Comparison of ENCODE assay signal across 7 cellular contexts in genomic region chr7:99396418-99396817, GRCh38. TPM values are rescaled to one million over a fixed set of nuclear protein-coding genes. Genes with fewer than 3 reads are reported as not detected.
DNase-seq lines count a peak whose midpoint lies in the region; ATAC-seq, FAIRE-seq and TF ChIP-seq lines count a peak whose summit lies in the region.
"Not testable (repeated sequence)": the region's sequence is repeated elsewhere in the genome, so short reads cannot be mapped to it uniquely, and the experiment has no call there.

No MANE protein-coding gene starts in this region.

- 75% methylated on average over 11 of the region's 11 CpGs for WGBS in GM12878 (ENCODE audit: insufficient coverage, insufficient replicate concordance, low lambda C conversion rate, missing lambda C conversion rate)

- SMC1A ChIA-PET in GM12878 (lab: Charles Lee; ENCODE audit: uncharacterized antibody, unreplicated experiment), result not testable (repeated sequence)

- RAD21 ChIA-PET in GM12878 (lab: Charles Lee; ENCODE audit: unreplicated experiment), result not testable (repeated sequence)

- peak; percentile 26 for TF ChIP-seq POLR2A in GM12878 (IDR thresholded peaks at IDR 0.05; ENCODE audit: low read depth, low read length)

- peaks cover 57% of the 10 kb centered on the region for H3K36me3 ChIP-seq in CD8-positive, alpha-beta T cell (ENCODE audit: insufficient read depth, low read length)
- H3K36me3 ChIP-seq in GM12878 (ENCODE audit: control insufficient read depth in 2 of 2, insufficient read depth in 2 of 2, low read length in 1 of 2), result peaks cover 49 to 63% of the 10 kb centered on the region in 2 experiments

- not testable (repeated sequence) for DNase-seq in CD8-positive, alpha-beta T cell; RWPE1 (ENCODE audit: low spot score); activated CD4-positive, alpha-beta memory T cell treated with anti-CD3 and anti-CD28 coated beads for 36 hours; activated naive CD4-positive, alpha-beta T cell treated with anti-CD3 and anti-CD28 coated beads, Interleukin-2, amount 50 U/mL, for 72 hours (ENCODE audit: low spot score in 2 of 2); GM12878 (ENCODE audit: low read depth, low spot score); stimulated activated effector memory CD8-positive, alpha-beta T cell treated with anti-CD3 and anti-CD28 coated beads, Interleukin-12 subunit alpha, Interleukin-12 subunit beta, amount 100 ng/mL, for 72 hours (ENCODE audit: low spot score in 2 of 2)

- POLR2A ChIA-PET in CD8-positive, alpha-beta T cell (lab: Charles Lee), result interaction anchor here (0.6 to 5.1 kb wide), 2 partner anchors 12 to 514 kb away, joined by 4 to 32 read pairs; partner anchors contain the start of genes BUD31 and PDAP1
- POLR2A ChIA-PET in RWPE1 (lab: Yijun Ruan, JAX; ENCODE audit: low non-redundant PET); GM12878 (lab: Charles Lee): not testable (repeated sequence)
- POLR2A ChIA-PET in activated CD4-positive, alpha-beta memory T cell treated with anti-CD3 and anti-CD28 coated beads for 36 hours (lab: Charles Lee), result interaction anchor here (0.5 to 2.5 kb wide), 3 partner anchors 10 to 45 kb away, joined by 3 to 8 read pairs (median 7); no protein-coding TSS in a partner anchor

- not testable (repeated sequence) for BruUV-seq in GM12878 (replicated peaks; lab: Mats Ljungman, UMichigan)

- not testable (repeated sequence) for H2AFZ ChIP-seq in GM12878 (ENCODE audit: control insufficient read depth, low read depth, low read length)

- H3K4me1 ChIP-seq in CD8-positive, alpha-beta T cell (ENCODE audit: insufficient read depth, low read length), result peaks cover 18% of the 10 kb centered on the region
- not testable (repeated sequence) for H3K4me1 ChIP-seq in GM12878 (ENCODE audit: control insufficient read depth, insufficient read depth, low read length)

- H3K27me3 ChIP-seq in CD8-positive, alpha-beta T cell (ENCODE audit: insufficient read depth, low read length); GM12878 (replicated peaks in 1 of 2; ENCODE audit: control insufficient read depth in 2 of 2, insufficient read depth in 2 of 2, low read length in 1 of 2): not testable (repeated sequence)

- FAIRE-seq in GM12878 (lab: Jason Lieb, UNC), result not testable (repeated sequence)

- H3K9me3 Mint-ChIP-seq in CD8-positive, alpha-beta T cell; activated CD4-positive, alpha-beta memory T cell treated with anti-CD3 and anti-CD28 coated beads for 36 hours; activated naive CD4-positive, alpha-beta T cell treated with anti-CD3 and anti-CD28 coated beads, Interleukin-2, amount 50 U/mL, for 72 hours; nephron; stimulated activated effector memory CD8-positive, alpha-beta T cell treated with anti-CD3 and anti-CD28 coated beads, Interleukin-12 subunit alpha, Interleukin-12 subunit beta, amount 100 ng/mL, for 72 hours: not testable (repeated sequence)

- H3K4me3 ChIP-seq in CD8-positive, alpha-beta T cell (ENCODE audit: low read depth, low read length); GM12878: not testable (repeated sequence)

- in situ Hi-C loops in GM12878 (cut with MboI), result not testable (repeated sequence)

- H4K20me1 ChIP-seq in GM12878 (ENCODE audit: control insufficient read depth, insufficient read depth), result not testable (repeated sequence)

- not testable (repeated sequence) for TF ChIP-seq RAD21 in GM12878 (IDR thresholded peaks at IDR 0.05; ENCODE audit: insufficient read depth, low read depth, low read length)

- peaks cover 25% of the 10 kb centered on the region for H3K4me1 Mint-ChIP-seq in CD8-positive, alpha-beta T cell (ENCODE audit: low read depth)
- peaks cover 20% of the 10 kb centered on the region for H3K4me1 Mint-ChIP-seq in activated CD4-positive, alpha-beta memory T cell treated with anti-CD3 and anti-CD28 coated beads for 36 hours (ENCODE audit: low read depth)
- peaks cover 16% of the 10 kb centered on the region for H3K4me1 Mint-ChIP-seq in nephron
- H3K4me1 Mint-ChIP-seq in stimulated activated effector memory CD8-positive, alpha-beta T cell treated with anti-CD3 and anti-CD28 coated beads, Interleukin-12 subunit alpha, Interleukin-12 subunit beta, amount 100 ng/mL, for 72 hours, result peaks cover 47% of the 10 kb centered on the region

- H3K79me2 ChIP-seq in GM12878 (ENCODE audit: control insufficient read depth, insufficient read depth, low read length), result not testable (repeated sequence)

- peak overlapping the region; percentile 69 for H3K27ac Mint-ChIP-seq in CD8-positive, alpha-beta T cell
- H3K27ac Mint-ChIP-seq in activated CD4-positive, alpha-beta memory T cell treated with anti-CD3 and anti-CD28 coated beads for 36 hours, result peak overlapping the region; percentile 51
- peak overlapping the region; percentile 79 to 83 for H3K27ac Mint-ChIP-seq in activated naive CD4-positive, alpha-beta T cell treated with anti-CD3 and anti-CD28 coated beads, Interleukin-2, amount 50 U/mL, for 72 hours
- peak overlapping the region; percentile 32 to 59 (median 52) for H3K27ac Mint-ChIP-seq in nephron
- peak overlapping the region; percentile 92 for H3K27ac Mint-ChIP-seq in stimulated activated effector memory CD8-positive, alpha-beta T cell treated with anti-CD3 and anti-CD28 coated beads, Interleukin-12 subunit alpha, Interleukin-12 subunit beta, amount 100 ng/mL, for 72 hours

- intact Hi-C loops in CD8-positive, alpha-beta T cell (cut with DNase I, micrococcal nuclease); activated CD4-positive, alpha-beta memory T cell treated with anti-CD3 and anti-CD28 coated beads for 36 hours (cut with micrococcal nuclease); GM12878 (cut with micrococcal nuclease; ENCODE audit: unreplicated experiment): not testable (repeated sequence)

- H3K9ac ChIP-seq in GM12878 (ENCODE audit: control insufficient read depth, insufficient read depth, low read length), result not testable (repeated sequence)

- TF ChIP-seq EP300 in GM12878 (IDR thresholded peaks at IDR 0.05; ENCODE audit: borderline replicate concordance in 1 of 2, control insufficient read depth in 1 of 2, low read depth in 2 of 2, low read length in 2 of 2), result not testable (repeated sequence)

- not testable (repeated sequence) for H3K27me3 Mint-ChIP-seq in CD8-positive, alpha-beta T cell (ENCODE audit: low read depth); activated CD4-positive, alpha-beta memory T cell treated with anti-CD3 and anti-CD28 coated beads for 36 hours; nephron (ENCODE audit: low read depth)

- ATAC-seq in CD8-positive, alpha-beta T cell; activated naive CD4-positive, alpha-beta T cell treated with anti-CD3 and anti-CD28 coated beads, Interleukin-2, amount 50 U/mL, for 72 hours; GM12878; stimulated activated effector memory CD8-positive, alpha-beta T cell treated with anti-CD3 and anti-CD28 coated beads, Interleukin-12 subunit alpha, Interleukin-12 subunit beta, amount 100 ng/mL, for 72 hours: not testable (repeated sequence)

- not testable (repeated sequence) for H3K9me3 ChIP-seq in CD8-positive, alpha-beta T cell (ENCODE audit: low read length); GM12878 (replicated peaks; ENCODE audit: control insufficient read depth, insufficient read depth, low read length)

- H3K4me2 ChIP-seq in GM12878 (ENCODE audit: control insufficient read depth, insufficient read depth), result not testable (repeated sequence)

- H3K27ac ChIP-seq in CD8-positive, alpha-beta T cell (ENCODE audit: low read depth, low read length); GM12878 (ENCODE audit: control insufficient read depth, insufficient read depth): not testable (repeated sequence)
- H3K27ac ChIP-seq in RWPE1, result peak overlapping the region; percentile 64

- TF ChIP-seq CTCF in CD8-positive, alpha-beta T cell (IDR thresholded peaks at IDR 0.05); RWPE1 (conservative IDR thresholded peaks at IDR 0.05; ENCODE audit: low read depth); GM12878 (IDR thresholded peaks at IDR 0.05 in 2 of 3, conservative IDR thresholded peaks at IDR 0.05 in 1 of 3; ENCODE audit: control insufficient read depth in 2 of 3, extremely low read depth in 1 of 3, insufficient read depth in 1 of 3, low read depth in 3 of 3, low read length in 3 of 3); nephron (IDR thresholded peaks at IDR 0.05; ENCODE audit: unreplicated experiment in 3 of 3): not testable (repeated sequence)

- not testable (repeated sequence) for H3K4me3 Mint-ChIP-seq in CD8-positive, alpha-beta T cell; activated CD4-positive, alpha-beta memory T cell treated with anti-CD3 and anti-CD28 coated beads for 36 hours; nephron; stimulated activated effector memory CD8-positive, alpha-beta T cell treated with anti-CD3 and anti-CD28 coated beads, Interleukin-12 subunit alpha, Interleukin-12 subunit beta, amount 100 ng/mL, for 72 hours

- CTCF ChIA-PET in CD8-positive, alpha-beta T cell (lab: Charles Lee), result interaction anchor here (1.2 kb wide), 1 partner anchor 12 kb away, joined by 3 read pairs; the partner anchor contains the start of genes BUD31 and PDAP1
- CTCF ChIA-PET in RWPE1 (lab: Yijun Ruan, JAX); activated CD4-positive, alpha-beta memory T cell treated with anti-CD3 and anti-CD28 coated beads for 36 hours (lab: Charles Lee); GM12878 (lab: Yijun Ruan, JAX): not testable (repeated sequence)

- H3K36me3 Mint-ChIP-seq in CD8-positive, alpha-beta T cell, result peaks cover 85% of the 10 kb centered on the region
- peaks cover 57% of the 10 kb centered on the region for H3K36me3 Mint-ChIP-seq in activated CD4-positive, alpha-beta memory T cell treated with anti-CD3 and anti-CD28 coated beads for 36 hours
- H3K36me3 Mint-ChIP-seq in activated naive CD4-positive, alpha-beta T cell treated with anti-CD3 and anti-CD28 coated beads, Interleukin-2, amount 50 U/mL, for 72 hours, result peaks cover 7 to 25% of the 10 kb centered on the region in 2 donors
- peaks cover 41% of the 10 kb centered on the region for H3K36me3 Mint-ChIP-seq in nephron (ENCODE audit: low read depth)
- peaks cover 100% of the 10 kb centered on the region for H3K36me3 Mint-ChIP-seq in stimulated activated effector memory CD8-positive, alpha-beta T cell treated with anti-CD3 and anti-CD28 coated beads, Interleukin-12 subunit alpha, Interleukin-12 subunit beta, amount 100 ng/mL, for 72 hours

RNA-seq across cellular contexts. Expression of gene PDAP1, which starts 12.0 kb away (rescaled TPM):
- 10 to 100 TPM; 34.5 to 36.2 TPM for total RNA-seq in CD8-positive, alpha-beta T cell
- 100 to 1,000 TPM; 149 to 162 TPM for total RNA-seq in activated CD4-positive, alpha-beta memory T cell treated with anti-CD3 and anti-CD28 coated beads for 36 hours
- total RNA-seq in activated naive CD4-positive, alpha-beta T cell treated with anti-CD3 and anti-CD28 coated beads, Interleukin-2, amount 50 U/mL, for 72 hours, result 100 to 1,000 TPM; 101 to 148 TPM
- 9.5 and 11.1 TPM in 2 replicates for total RNA-seq in GM12878 (2013; cell fraction: nucleolus; rRNA removed)
- total RNA-seq in GM12878 (2014; rRNA removed) (35.9 and 37.8 TPM in 2 replicates), GM12878 (2014; rRNA removed; fragmentation: Illumina TruSeq; extraction: Trizol) (94.9 and 107 TPM in 2 replicates), GM12878 (2021) (111 and 114 TPM in 2 replicates)
- polyA plus RNA-seq in GM12878 (2011; ENCODE audit: low read depth), result 68.1 TPM
- polyA plus RNA-seq in GM12878 (2011; rRNA removed) (30.5 and 48.4 TPM in 2 replicates), GM12878 (2014; fragmentation: Illumina TruSeq; extraction: Trizol) (132 and 200 TPM in 2 replicates), GM12878 (2014; fragmentation: Nextera tagmentation; extraction: Ambion mirVana) (10 to 100 TPM in 1 of 2 experiments, 1 to 10 TPM in 1; 6.6 to 13.8 TPM), GM12878 (2014; rRNA removed) (60.6 and 76.4 TPM in 2 replicates), GM12878 (2016; fragmentation: Nextera tagmentation; extraction: Ambion mirVana) (100 to 1,000 TPM in 1 of 2 experiments, 10 to 100 TPM in 1; 99.1 to 107 TPM)
- 28.5 and 38.4 TPM in 2 replicates for polyA plus RNA-seq in GM12878 (2011; cell fraction: cytosol; rRNA removed)
- 19.5 and 39.0 TPM in 2 replicates for polyA plus RNA-seq in GM12878 (2011; cell fraction: nucleus; rRNA removed)
- 94.4 and 117 TPM in 2 replicates for polyA plus RNA-seq in GM12878 (2012)
- polyA minus RNA-seq in GM12878 (2011; rRNA and poly(A)+ RNA removed), result 10.3 and 46.3 TPM in 2 replicates
- polyA minus RNA-seq in GM12878 (2011; cell fraction: cytosol; rRNA and poly(A)+ RNA removed), result 8.9 and 9.8 TPM in 2 replicates
- polyA minus RNA-seq in GM12878 (2011; cell fraction: nucleus; rRNA and poly(A)+ RNA removed), result 2.7 and 8.7 TPM in 2 replicates

RNA-seq across cellular contexts. Expression of gene BUD31, which starts 12.4 kb away (rescaled TPM):
- 100 to 1,000 TPM; 144 TPM for total RNA-seq in CD8-positive, alpha-beta T cell
- total RNA-seq in activated CD4-positive, alpha-beta memory T cell treated with anti-CD3 and anti-CD28 coated beads for 36 hours, result 100 to 1,000 TPM; 143 to 149 TPM
- 100 to 1,000 TPM; 131 to 135 TPM for total RNA-seq in activated naive CD4-positive, alpha-beta T cell treated with anti-CD3 and anti-CD28 coated beads, Interleukin-2, amount 50 U/mL, for 72 hours
- total RNA-seq in GM12878 (2013; cell fraction: nucleolus; rRNA removed), result 18.3 and 21.9 TPM in 2 replicates
- 107 TPM in 2 replicates for total RNA-seq in GM12878 (2014; rRNA removed)
- total RNA-seq in GM12878 (2014; rRNA removed; fragmentation: Illumina TruSeq; extraction: Trizol), result 131 and 143 TPM in 2 replicates
- total RNA-seq in GM12878 (2021), result 108 and 134 TPM in 2 replicates
- polyA plus RNA-seq in GM12878 (2011; ENCODE audit: low read depth), result 88.1 TPM
- 74.2 and 104 TPM in 2 replicates for polyA plus RNA-seq in GM12878 (2011; rRNA removed)
- 78.9 and 85.9 TPM in 2 replicates for polyA plus RNA-seq in GM12878 (2011; cell fraction: cytosol; rRNA removed)
- 42.2 and 44.8 TPM in 2 replicates for polyA plus RNA-seq in GM12878 (2011; cell fraction: nucleus; rRNA removed)
- 90.5 and 113 TPM in 2 replicates for polyA plus RNA-seq in GM12878 (2012)
- 185 and 257 TPM in 2 replicates for polyA plus RNA-seq in GM12878 (2014; fragmentation: Illumina TruSeq; extraction: Trizol)
- polyA plus RNA-seq in GM12878 (2014; fragmentation: Nextera tagmentation; extraction: Ambion mirVana), result 100 to 1,000 TPM; 125 to 127 TPM
- polyA plus RNA-seq in GM12878 (2014; rRNA removed), result 112 and 118 TPM in 2 replicates
- 100 to 1,000 TPM; 301 to 317 TPM for polyA plus RNA-seq in GM12878 (2016; fragmentation: Nextera tagmentation; extraction: Ambion mirVana)
- polyA minus RNA-seq in GM12878 (2011; rRNA and poly(A)+ RNA removed), result 41.5 and 60.5 TPM in 2 replicates
- 21.0 and 24.6 TPM in 2 replicates for polyA minus RNA-seq in GM12878 (2011; cell fraction: cytosol; rRNA and poly(A)+ RNA removed)
- polyA minus RNA-seq in GM12878 (2011; cell fraction: nucleus; rRNA and poly(A)+ RNA removed), result 12.0 and 18.1 TPM in 2 replicates

RNA-seq across cellular contexts. Expression of gene ARPC1B, which starts 21.9 kb away (rescaled TPM):
- total RNA-seq in CD8-positive, alpha-beta T cell, result 10 to 100 TPM; 68.5 to 70.5 TPM
- 100 to 1,000 TPM; 432 to 435 TPM for total RNA-seq in activated CD4-positive, alpha-beta memory T cell treated with anti-CD3 and anti-CD28 coated beads for 36 hours
- 100 to 1,000 TPM; 254 to 333 TPM for total RNA-seq in activated naive CD4-positive, alpha-beta T cell treated with anti-CD3 and anti-CD28 coated beads, Interleukin-2, amount 50 U/mL, for 72 hours
- 141 and 182 TPM in 2 replicates for total RNA-seq in GM12878 (2013; cell fraction: nucleolus; rRNA removed)
- total RNA-seq in GM12878 (2014; rRNA removed) (719 and 762 TPM in 2 replicates), GM12878 (2014; rRNA removed; fragmentation: Illumina TruSeq; extraction: Trizol) (170 and 199 TPM in 2 replicates), GM12878 (2021) (368 and 403 TPM in 2 replicates)
- polyA plus RNA-seq in GM12878 (2011; ENCODE audit: low read depth), result 363 TPM
- polyA plus RNA-seq in GM12878 (2011; rRNA removed) (314 and 406 TPM in 2 replicates), GM12878 (2014; fragmentation: Illumina TruSeq; extraction: Trizol) (91.0 and 148 TPM in 2 replicates), GM12878 (2014; fragmentation: Nextera tagmentation; extraction: Ambion mirVana) (100 to 1,000 TPM in 1 of 2 experiments, 10 to 100 TPM in 1; 14.1 to 135 TPM), GM12878 (2014; rRNA removed) (628 and 811 TPM in 2 replicates), GM12878 (2016; fragmentation: Nextera tagmentation; extraction: Ambion mirVana) (100 to 1,000 TPM; 577 to 598 TPM)
- 858 and 1,050 TPM in 2 replicates for polyA plus RNA-seq in GM12878 (2011; cell fraction: cytosol; rRNA removed)
- 603 and 732 TPM in 2 replicates for polyA plus RNA-seq in GM12878 (2011; cell fraction: nucleus; rRNA removed)
- 639 and 642 TPM in 2 replicates for polyA plus RNA-seq in GM12878 (2012)
- 194 and 384 TPM in 2 replicates for polyA minus RNA-seq in GM12878 (2011; rRNA and poly(A)+ RNA removed)
- polyA minus RNA-seq in GM12878 (2011; cell fraction: cytosol; rRNA and poly(A)+ RNA removed), result 199 and 205 TPM in 2 replicates
- polyA minus RNA-seq in GM12878 (2011; cell fraction: nucleus; rRNA and poly(A)+ RNA removed), result 112 and 162 TPM in 2 replicates

RNA-seq across cellular contexts. Expression of gene PTCD1, which starts 42.2 kb away (rescaled TPM):
- total RNA-seq in CD8-positive, alpha-beta T cell, result 1 to 10 TPM; 4.2 to 4.5 TPM
- 1 to 10 TPM; 7.4 TPM for total RNA-seq in activated CD4-positive, alpha-beta memory T cell treated with anti-CD3 and anti-CD28 coated beads for 36 hours
- total RNA-seq in activated naive CD4-positive, alpha-beta T cell treated with anti-CD3 and anti-CD28 coated beads, Interleukin-2, amount 50 U/mL, for 72 hours, result 1 to 10 TPM; 4.4 to 4.5 TPM
- total RNA-seq in GM12878 (2013; cell fraction: nucleolus; rRNA removed), result 8.8 and 19.1 TPM in 2 replicates
- total RNA-seq in GM12878 (2014; rRNA removed) (8.2 and 9.7 TPM in 2 replicates), GM12878 (2014; rRNA removed; fragmentation: Illumina TruSeq; extraction: Trizol) (3.3 and 4.5 TPM in 2 replicates), GM12878 (2021) (6.2 and 8.8 TPM in 2 replicates)
- 2.4 TPM for polyA plus RNA-seq in GM12878 (2011; ENCODE audit: low read depth)
- polyA plus RNA-seq in GM12878 (2011; rRNA removed) (3.0 and 4.2 TPM in 2 replicates), GM12878 (2014; fragmentation: Illumina TruSeq; extraction: Trizol) (0.78 and 1.9 TPM in 2 replicates), GM12878 (2014; fragmentation: Nextera tagmentation; extraction: Ambion mirVana) (under 1 TPM; 0.26 to 0.42 TPM), GM12878 (2014; rRNA removed) (7.6 and 8.7 TPM in 2 replicates), GM12878 (2016; fragmentation: Nextera tagmentation; extraction: Ambion mirVana) (1 to 10 TPM; 5.6 to 5.9 TPM)
- polyA plus RNA-seq in GM12878 (2011; cell fraction: cytosol; rRNA removed), result 4.4 and 6.9 TPM in 2 replicates
- polyA plus RNA-seq in GM12878 (2011; cell fraction: nucleus; rRNA removed), result 9.9 and 10.2 TPM in 2 replicates
- 4.4 and 5.9 TPM in 2 replicates for polyA plus RNA-seq in GM12878 (2012)
- 2.8 and 6.6 TPM in 2 replicates for polyA minus RNA-seq in GM12878 (2011; rRNA and poly(A)+ RNA removed)
- polyA minus RNA-seq in GM12878 (2011; cell fraction: cytosol; rRNA and poly(A)+ RNA removed), result 1.2 and 1.7 TPM in 2 replicates
- 3.0 and 4.6 TPM in 2 replicates for polyA minus RNA-seq in GM12878 (2011; cell fraction: nucleus; rRNA and poly(A)+ RNA removed)

RNA-seq across cellular contexts. Expression of gene CPSF4, which starts 42.3 kb away (rescaled TPM):
- 10 to 100 TPM; 33.4 to 33.9 TPM for total RNA-seq in CD8-positive, alpha-beta T cell
- 10 to 100 TPM; 57.7 to 60.3 TPM for total RNA-seq in activated CD4-positive, alpha-beta memory T cell treated with anti-CD3 and anti-CD28 coated beads for 36 hours
- total RNA-seq in activated naive CD4-positive, alpha-beta T cell treated with anti-CD3 and anti-CD28 coated beads, Interleukin-2, amount 50 U/mL, for 72 hours, result 10 to 100 TPM; 47.5 to 62.1 TPM
- 81.7 and 84.6 TPM in 2 replicates for total RNA-seq in GM12878 (2013; cell fraction: nucleolus; rRNA removed)
- total RNA-seq in GM12878 (2014; rRNA removed) (46.6 and 46.9 TPM in 2 replicates), GM12878 (2014; rRNA removed; fragmentation: Illumina TruSeq; extraction: Trizol) (31.1 and 31.6 TPM in 2 replicates), GM12878 (2021) (56.3 and 56.9 TPM in 2 replicates)
- 17.0 TPM for polyA plus RNA-seq in GM12878 (2011; ENCODE audit: low read depth)
- polyA plus RNA-seq in GM12878 (2011; rRNA removed) (28.4 and 51.3 TPM in 2 replicates), GM12878 (2014; fragmentation: Illumina TruSeq; extraction: Trizol) (25.2 and 45.8 TPM in 2 replicates), GM12878 (2014; fragmentation: Nextera tagmentation; extraction: Ambion mirVana) (10 to 100 TPM; 13.6 to 14.9 TPM), GM12878 (2014; rRNA removed) (70.1 and 76.9 TPM in 2 replicates), GM12878 (2016; fragmentation: Nextera tagmentation; extraction: Ambion mirVana) (10 to 100 TPM; 35.8 to 44.3 TPM)
- 70.0 and 91.6 TPM in 2 replicates for polyA plus RNA-seq in GM12878 (2011; cell fraction: cytosol; rRNA removed)
- polyA plus RNA-seq in GM12878 (2011; cell fraction: nucleus; rRNA removed), result 145 and 158 TPM in 2 replicates
- 35.2 and 36.2 TPM in 2 replicates for polyA plus RNA-seq in GM12878 (2012)
- polyA minus RNA-seq in GM12878 (2011; rRNA and poly(A)+ RNA removed), result 43.1 and 53.2 TPM in 2 replicates
- polyA minus RNA-seq in GM12878 (2011; cell fraction: cytosol; rRNA and poly(A)+ RNA removed), result 17.8 and 17.9 TPM in 2 replicates
- polyA minus RNA-seq in GM12878 (2011; cell fraction: nucleus; rRNA and poly(A)+ RNA removed), result 25.1 and 38.1 TPM in 2 replicates
